8 cellular contexts compared by ENCODE assay signal in genomic region chr1:179883739-179884138, GRCh38. TPM values are rescaled to one million over a fixed set of nuclear protein-coding genes. Genes with fewer than 3 reads are reported as not detected.
DNase-seq lines count a peak whose midpoint lies in the region; ATAC-seq and TF ChIP-seq lines count a peak whose summit lies in the region.

No MANE protein-coding gene starts in this region.

- H3K36me3 ChIP-seq in Karpas-422 (ENCODE audit: insufficient read depth, low read length) (peaks cover 23% of the 10 kb centered on the region), gastroesophageal sphincter (peaks cover 0 to 32% of the 10 kb centered on the region in 2 donors), smooth muscle cell (ENCODE audit: low read depth) (peaks cover 10% of the 10 kb centered on the region), thyroid gland (peaks cover 4 to 11% of the 10 kb centered on the region in 2 donors)

- peak overlapping the region; percentile 91 for H3K27ac ChIP-seq in Karpas-422 (ENCODE audit: low read length)
- H3K27ac ChIP-seq in gastroesophageal sphincter, result peak overlapping the region in 3 of 4 donors; percentile 91 to 99 (median 98)
- peak overlapping the region; percentile 100 for H3K27ac ChIP-seq in smooth muscle cell (ENCODE audit: low read depth)
- H3K27ac ChIP-seq in thyroid gland, result peak overlapping the region in 1 of 3 donors; percentile 100

- no peak for TF ChIP-seq POLR2A in gastroesophageal sphincter (IDR thresholded peaks at IDR 0.05)
- no peak for TF ChIP-seq POLR2A in thyroid gland (IDR thresholded peaks at IDR 0.05)

- H3K4me2 ChIP-seq in Karpas-422 (ENCODE audit: low read depth, low read length, poor library complexity, severe bottlenecking) (peak overlapping the region; percentile 84), smooth muscle cell (peak overlapping the region; percentile 90)

- no peaks in the 10 kb centered on the region for H4K20me1 ChIP-seq in Karpas-422 (ENCODE audit: insufficient read depth, low read depth, low read length)
- H4K20me1 ChIP-seq in smooth muscle cell (ENCODE audit: low read depth), result peaks cover 7% of the 10 kb centered on the region

- TF ChIP-seq CTCF in gastroesophageal sphincter (IDR thresholded peaks at IDR 0.05) (no peak), smooth muscle cell (IDR thresholded peaks at IDR 0.05; ENCODE audit: borderline replicate concordance, insufficient read depth, poor library complexity, severe bottlenecking) (no peak), thyroid gland (IDR thresholded peaks at IDR 0.05) (no peak)

- H3K27me3 ChIP-seq in Karpas-422 (ENCODE audit: low read length) (no peaks in the 10 kb centered on the region), gastroesophageal sphincter (no peaks in the 10 kb centered on the region), smooth muscle cell (ENCODE audit: low read depth) (no peaks in the 10 kb centered on the region), thyroid gland (no peaks in the 10 kb centered on the region)

- no peak for TF ChIP-seq EP300 in gastroesophageal sphincter (IDR thresholded peaks at IDR 0.05)

- H3K79me2 ChIP-seq in Karpas-422 (ENCODE audit: low read length), result peaks cover 61% of the 10 kb centered on the region
- H3K79me2 ChIP-seq in smooth muscle cell (ENCODE audit: low read depth), result peaks cover 26% of the 10 kb centered on the region

- H3K9me3 ChIP-seq in Karpas-422 (ENCODE audit: low read length), result no peaks in the 10 kb centered on the region
- H3K9me3 ChIP-seq in gastroesophageal sphincter, result no peaks in the 10 kb centered on the region
- H3K9me3 ChIP-seq in smooth muscle cell (replicated peaks; ENCODE audit: low read depth), result no peaks in the 10 kb centered on the region
- H3K9me3 ChIP-seq in thyroid gland, result no peaks in the 10 kb centered on the region

- H3K9me2 ChIP-seq in Karpas-422 (replicated peaks; ENCODE audit: insufficient read depth, low read length), result no peaks in the 10 kb centered on the region

- intact Hi-C loops in thyroid gland (cut with DNase I), result loop anchor here (5.0 kb wide), 1 partner anchor 69 kb away; the partner anchor contains the start of gene CEP350

- H3K4me3 ChIP-seq in Karpas-422 (ENCODE audit: low read length), result peak overlapping the region; percentile 85
- H3K4me3 ChIP-seq in gastroesophageal sphincter, result peak overlapping the region; percentile 73 to 78
- H3K4me3 ChIP-seq in smooth muscle cell, result peak overlapping the region; percentile 83
- H3K4me3 ChIP-seq in thyroid gland (replicated peaks in 1 of 3), result peak overlapping the region in 1 of 3 donors; percentile 78

- H3K9ac ChIP-seq in Karpas-422 (ENCODE audit: low read length) (peak overlapping the region; percentile 89), smooth muscle cell (ENCODE audit: low read depth) (peak overlapping the region; percentile 99)

- H3F3A ChIP-seq in smooth muscle cell (ENCODE audit: low read depth), result peaks cover 9% of the 10 kb centered on the region

- 6 to 7% methylated on average over 4 of the region's 4 CpGs for WGBS in gastroesophageal sphincter (ENCODE audit: low coverage in 1 of 2), 2 donors
- 16% methylated on average over 4 of the region's 4 CpGs for WGBS in smooth muscle cell (ENCODE audit: low lambda C conversion rate)
- 32 to 37% methylated on average over 4 of the region's 4 CpGs for WGBS in thyroid gland, 2 donors

- H2AFZ ChIP-seq in Karpas-422 (ENCODE audit: low read length) (0 out of 2 replicates have a peak overlapping the region, but pooled peaks have one; percentile 76), smooth muscle cell (ENCODE audit: low read depth) (no peak overlapping the region)

- no peak for ATAC-seq in gastroesophageal sphincter

- H3K4me1 ChIP-seq in Karpas-422 (ENCODE audit: low read length) (peaks cover 64% of the 10 kb centered on the region), gastroesophageal sphincter (peaks cover 8 to 70% (median 15%) of the 10 kb centered on the region in 3 donors), smooth muscle cell (ENCODE audit: low read depth) (peaks cover 7% of the 10 kb centered on the region), thyroid gland (peaks cover 7 to 27% of the 10 kb centered on the region in 2 donors)

- DNase-seq in NCI-H2107 treated with DMSO at 0.1 percent for 48 hours (lab: John Stamatoyannopoulos, UW; ENCODE audit: unreplicated experiment) (peak; percentile 15), NCI-H2107 (lab: John Stamatoyannopoulos, UW) (no peak), Karpas-422 (peak; percentile 74), smooth muscle cell (lab: John Stamatoyannopoulos, UW; ENCODE audit: unreplicated experiment) (no peak), thyroid gland (no peak), KG1 (lab: John Stamatoyannopoulos, UW) (no peak)
- peak; percentile 36 for DNase-seq in activated T-cell treated with anti-CD3 and anti-CD28 coated beads, Interleukin-2, amount 50 U/mL, for 1 hour

RNA-seq across cellular contexts. Expression of gene TOR1AIP1, which starts 1.7 kb away (rescaled TPM):
- total RNA-seq in Karpas-422 (2014; rRNA removed; shearing (Covaris generic); ENCODE audit: low replicate concordance), result 22.6 and 51.0 TPM in 2 replicates
- 100 to 1,000 TPM; 132 to 162 (median 141) TPM for total RNA-seq in gastroesophageal sphincter
- total RNA-seq in smooth muscle cell, result 36.5 and 46.2 TPM in 2 replicates
- 24.0 and 25.8 TPM in 2 replicates for polyA plus RNA-seq in smooth muscle cell
- 100 to 1,000 TPM in 3 of 4 donors, 10 to 100 TPM in 1; 91.1 to 116 (median 104) TPM for total RNA-seq in thyroid gland

RNA-seq across cellular contexts. Expression of gene TOR1AIP2, which starts 6.1 kb away (rescaled TPM):
- 39.0 and 67.3 TPM in 2 replicates for total RNA-seq in Karpas-422 (2014; rRNA removed; shearing (Covaris generic); ENCODE audit: low replicate concordance)
- total RNA-seq in gastroesophageal sphincter (10 to 100 TPM; 61.5 to 73.8 (median 68.0) TPM), smooth muscle cell (105 and 116 TPM in 2 replicates), thyroid gland (100 to 1,000 TPM in 2 of 4 donors, 10 to 100 TPM in 2; 70.1 to 115 (median 86.9) TPM)
- 14.2 and 21.3 TPM in 2 replicates for polyA plus RNA-seq in smooth muscle cell

Comparison
In these comparisons a context has a peak if more than half of its experiments do, and no peak if none do; other contexts are left out.
1. DNase-seq: peak in NCI-H2107 treated with DMSO at 0.1 percent for 48 hours (single experiment), Karpas-422 (single experiment) and activated T-cell treated with anti-CD3 and anti-CD28 coated beads, Interleukin-2, amount 50 U/mL, for 1 hour (single experiment); none in NCI-H2107 (single experiment), smooth muscle cell (single experiment), thyroid gland (0 of 2) and KG1 (single experiment).